Comparison of ENCODE assay signal across 14 cellular contexts in the genomic region with DNA sequence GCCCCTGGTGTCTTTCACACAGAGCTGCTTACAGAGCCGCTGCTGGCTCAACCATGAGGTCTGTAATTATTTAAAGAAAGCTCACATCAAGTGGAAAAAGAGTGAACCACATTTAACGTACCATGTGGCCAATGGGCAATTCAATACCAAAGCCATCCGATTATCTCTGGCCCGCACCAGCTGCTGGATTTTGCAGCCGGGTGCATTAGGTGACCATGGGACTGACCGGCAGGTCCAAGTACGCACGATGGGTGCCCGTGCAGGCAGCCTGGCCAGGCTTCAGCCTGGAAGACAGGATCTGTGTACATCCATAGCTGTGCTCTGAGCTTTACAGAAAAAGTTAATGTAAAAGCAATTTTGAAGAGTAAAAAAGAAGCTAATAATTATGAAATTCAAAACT.
"Had no signal": no experiment of that assay in that cellular context is flagged by ENCODE, and none has a peak within 500 bp of the region (broad histone marks: within the 10 kb centered on the region; RNA-seq: fewer than 3 reads in every experiment).

No MANE protein-coding gene starts in this region.

- H3K4me3 Mint-ChIP-seq: activated CD4-positive, alpha-beta memory T cell treated with anti-CD3 and anti-CD28 coated beads for 36 hours; activated CD8-positive, alpha-beta memory T cell treated with anti-CD3 and anti-CD28 coated beads, Interleukin-2, amount 10 ng/mL, durations not matched to agents 7 days and 5 days; activated naive CD4-positive, alpha-beta T cell treated with anti-CD3 and anti-CD28 coated beads, Interleukin-2, amount 10 ng/mL, durations not matched to agents 7 days and 5 days; activated T-cell treated with anti-CD3 and anti-CD28 coated beads, Interleukin-2, amount 50 U/mL, for 24 hours; endodermal cell; nephron had no signal

- H3K36me3 Mint-ChIP-seq: activated CD4-positive, alpha-beta memory T cell treated with anti-CD3 and anti-CD28 coated beads for 36 hours; activated CD8-positive, alpha-beta memory T cell treated with anti-CD3 and anti-CD28 coated beads, Interleukin-2, amount 10 ng/mL, durations not matched to agents 7 days and 5 days; activated naive CD4-positive, alpha-beta T cell treated with anti-CD3 and anti-CD28 coated beads, Interleukin-2, amount 10 ng/mL, durations not matched to agents 7 days and 5 days had no signal

- H3K9me3 Mint-ChIP-seq: activated CD4-positive, alpha-beta memory T cell treated with anti-CD3 and anti-CD28 coated beads for 36 hours; activated naive CD4-positive, alpha-beta T cell treated with anti-CD3 and anti-CD28 coated beads, Interleukin-2, amount 10 ng/mL, durations not matched to agents 7 days and 5 days; activated T-cell treated with anti-CD3 and anti-CD28 coated beads, Interleukin-2, amount 50 U/mL, for 24 hours; endodermal cell; nephron had no signal

- H3K27me3 Mint-ChIP-seq: activated CD4-positive, alpha-beta memory T cell treated with anti-CD3 and anti-CD28 coated beads for 36 hours; activated CD8-positive, alpha-beta memory T cell treated with anti-CD3 and anti-CD28 coated beads, Interleukin-2, amount 10 ng/mL, durations not matched to agents 7 days and 5 days; activated naive CD4-positive, alpha-beta T cell treated with anti-CD3 and anti-CD28 coated beads, Interleukin-2, amount 10 ng/mL, durations not matched to agents 7 days and 5 days; activated T-cell treated with anti-CD3 and anti-CD28 coated beads, Interleukin-2, amount 50 U/mL, for 24 hours had no signal

- H3K36me3 ChIP-seq: stomach, thoracic aorta had no signal

- H3K9me3 ChIP-seq: stomach, thoracic aorta had no signal

- H3K4me2 ChIP-seq: hepatocyte had no signal

- DNase-seq: activated CD4-positive, alpha-beta memory T cell treated with anti-CD3 and anti-CD28 coated beads for 36 hours; activated CD8-positive, alpha-beta memory T cell treated with anti-CD3 and anti-CD28 coated beads, Interleukin-2, amount 10 ng/mL, durations not matched to agents 7 days and 5 days; activated naive CD4-positive, alpha-beta T cell treated with anti-CD3 and anti-CD28 coated beads, Interleukin-2, amount 10 ng/mL, durations not matched to agents 7 days and 5 days; activated T-cell treated with anti-CD3 and anti-CD28 coated beads, Interleukin-2, amount 50 U/mL, for 24 hours; endodermal cell; mesenchymal stem cell; stimulated activated CD4-positive, alpha-beta T cell treated with anti-CD3 and anti-CD28 coated beads, Interleukin-12 subunit alpha, Interleukin-12 subunit beta, amount 100 ng/mL, for 4 hours; stimulated activated CD4-positive, alpha-beta T cell treated with anti-CD3 and anti-CD28 coated beads, Interleukin-2, amount 100 ng/mL, for 24 hours; stomach had no signal

- H3K27ac Mint-ChIP-seq: activated CD4-positive, alpha-beta memory T cell treated with anti-CD3 and anti-CD28 coated beads for 36 hours; activated CD8-positive, alpha-beta memory T cell treated with anti-CD3 and anti-CD28 coated beads, Interleukin-2, amount 10 ng/mL, durations not matched to agents 7 days and 5 days; activated naive CD4-positive, alpha-beta T cell treated with anti-CD3 and anti-CD28 coated beads, Interleukin-2, amount 10 ng/mL, durations not matched to agents 7 days and 5 days; activated T-cell treated with anti-CD3 and anti-CD28 coated beads, Interleukin-2, amount 50 U/mL, for 24 hours; endodermal cell; nephron had no signal

- ATAC-seq: activated CD8-positive, alpha-beta memory T cell treated with anti-CD3 and anti-CD28 coated beads, Interleukin-2, amount 10 ng/mL, durations not matched to agents 7 days and 5 days had no signal

- H3K27ac ChIP-seq: thoracic aorta, VCaP had no signal

- H2AFZ ChIP-seq: hepatocyte had no signal

- H3K4me3 ChIP-seq: dorsolateral prefrontal cortex, hepatocyte, stomach, thoracic aorta had no signal

- H3K27me3 ChIP-seq: dorsolateral prefrontal cortex, hepatocyte, stomach had no signal

- H3K4me1 Mint-ChIP-seq: activated CD8-positive, alpha-beta memory T cell treated with anti-CD3 and anti-CD28 coated beads, Interleukin-2, amount 10 ng/mL, durations not matched to agents 7 days and 5 days; activated naive CD4-positive, alpha-beta T cell treated with anti-CD3 and anti-CD28 coated beads, Interleukin-2, amount 10 ng/mL, durations not matched to agents 7 days and 5 days had no signal
